ENCODE assay signal across 11 cellular contexts in genomic region chr13:94825507-94825906, GRCh38.
A peak's percentile ranks its signal among the peaks of the same experiment; 100 is the strongest.
DNase-seq lines count a peak whose midpoint lies in the region; ATAC-seq and TF ChIP-seq lines count a peak whose summit lies in the region.
"Had no signal": no experiment of that assay in that cellular context is flagged by ENCODE, and none has a peak within 500 bp of the region (broad histone marks: within the 10 kb centered on the region; RNA-seq: fewer than 3 reads in every experiment).

No MANE protein-coding gene starts in this region.

- H3K4me2 ChIP-seq in MM.1S (ENCODE audit: low read depth, low read length): no peak overlapping the region

- H3K27ac ChIP-seq in MM.1S (ENCODE audit: low read length): no peak overlapping the region

- H3K4me3 Mint-ChIP-seq in natural killer cell: no peak overlapping the region
- H3K4me3 Mint-ChIP-seq: central memory CD8-positive, alpha-beta T cell; mesothelial cell of epicardium had no signal

- H3K4me1 ChIP-seq in MM.1S (ENCODE audit: low read length): no peaks in the 10 kb centered on the region

- H3K9ac ChIP-seq in MM.1S (ENCODE audit: low read length): no peak overlapping the region

- H3K36me3 Mint-ChIP-seq in natural killer cell: no peaks in the 10 kb centered on the region
- H3K36me3 Mint-ChIP-seq: mesothelial cell of epicardium had no signal

- H3F3A ChIP-seq in MM.1S (ENCODE audit: insufficient read depth, low read length): no peaks in the 10 kb centered on the region

- no peak for TF ChIP-seq CTCF in natural killer cell (IDR thresholded peaks at IDR 0.05)
- TF ChIP-seq CTCF in MM.1S (IDR thresholded peaks at IDR 0.05; ENCODE audit: low read length): no peak

- H3K4me1 Mint-ChIP-seq in natural killer cell: no peaks in the 10 kb centered on the region
- H3K4me1 Mint-ChIP-seq: central memory CD8-positive, alpha-beta T cell had no signal

- no peak overlapping the region for H2AFZ ChIP-seq in MM.1S (ENCODE audit: low read length)

- no peaks in the 10 kb centered on the region for H3K79me2 ChIP-seq in MM.1S (ENCODE audit: low read length)

- no peak for ATAC-seq in natural killer cell
- ATAC-seq in GM19452 (IDR thresholded peaks at IDR 0.05; ENCODE audit: unreplicated experiment): no peak

- intact Hi-C loops in natural killer cell (cut with micrococcal nuclease): no loop called here

- no peaks in the 10 kb centered on the region for H4K20me1 ChIP-seq in MM.1S (ENCODE audit: insufficient read depth, low read length)

- H3K4me3 ChIP-seq in skeletal muscle cell (ENCODE audit: low read depth, low read length) (no peak overlapping the region), MM.1S (ENCODE audit: low read length) (no peak overlapping the region)

- H3K9me2 ChIP-seq in MM.1S (replicated peaks; ENCODE audit: insufficient read depth, low read length): no peaks in the 10 kb centered on the region

- H3K27me3 Mint-ChIP-seq in natural killer cell (ENCODE audit: low read depth in 2 of 2): no peaks in the 10 kb centered on the region

- H3K27me3 ChIP-seq in MM.1S (replicated peaks; ENCODE audit: insufficient read depth, low read length): no peaks in the 10 kb centered on the region

- peaks cover 2 to 5% of the 10 kb centered on the region in 2 donors for H3K9me3 Mint-ChIP-seq in natural killer cell
- H3K9me3 Mint-ChIP-seq: central memory CD8-positive, alpha-beta T cell; mesothelial cell of epicardium had no signal

- DNase-seq in M059J (ENCODE audit: low read depth) (peak; percentile 40), amniotic epithelial cell (ENCODE audit: low read depth) (peak; percentile 1), hippocampal formation (lab: John Stamatoyannopoulos, UW) (peak; percentile 44 to 66), skeletal muscle cell (ENCODE audit: low read depth) (peak; percentile 63), natural killer cell (no peak), MM.1S (no peak)
- DNase-seq in stimulated activated CD4-positive, alpha-beta T cell treated with anti-CD3 and anti-CD28 coated beads, Interleukin-4, amount 100 ng/mL, for 1 hour: no peak
- DNase-seq: activated CD4-positive, alpha-beta T cell treated with anti-CD3 and anti-CD28 coated beads, Interleukin-2, amount 50 U/mL, for 48 hours had no signal

- no peaks in the 10 kb centered on the region for H3K9me3 ChIP-seq in MM.1S (replicated peaks; ENCODE audit: insufficient read depth, low read length)

- no peak overlapping the region for H3K27ac Mint-ChIP-seq in natural killer cell
- H3K27ac Mint-ChIP-seq: mesothelial cell of epicardium had no signal

- no peaks in the 10 kb centered on the region for H3K36me3 ChIP-seq in MM.1S (replicated peaks; ENCODE audit: insufficient read depth, low read length)

Comparison
In these comparisons a context has a peak if more than half of its experiments do, and no peak if none do; other contexts are left out.
1. DNase-seq: peak in M059J (single experiment), amniotic epithelial cell (single experiment), hippocampal formation (2 of 2) and skeletal muscle cell (single experiment); none in natural killer cell (single experiment), MM.1S (single experiment) and stimulated activated CD4-positive, alpha-beta T cell treated with anti-CD3 and anti-CD28 coated beads, Interleukin-4, amount 100 ng/mL, for 1 hour (single experiment).